9 cellular contexts compared by ENCODE assay signal in genomic region chr19:632228-633067, GRCh38. TPM values are rescaled to one million over a fixed set of nuclear protein-coding genes. Genes with fewer than 3 reads are reported as not detected.
DNase-seq lines count a peak whose midpoint lies in the region; ATAC-seq, FAIRE-seq and TF ChIP-seq lines count a peak whose summit lies in the region.
"Had no signal": no experiment of that assay in that cellular context is flagged by ENCODE, and none has a peak within 500 bp of the region (broad histone marks: within the 10 kb centered on the region; RNA-seq: fewer than 3 reads in every experiment).

No MANE protein-coding gene starts in this region.

- POLR2A ChIA-PET in activated CD8-positive, alpha-beta T cell treated with anti-CD3 and anti-CD28 coated beads for 36 hours (lab: Charles Lee) = interaction anchor here (0.8 to 2.3 kb wide), 6 partner anchors 20 to 44 kb away, joined by 3 to 6 read pairs (median 3); partner anchors contain the start of gene RNF126

- H3K4me1 Mint-ChIP-seq in activated CD8-positive, alpha-beta T cell treated with anti-CD3 and anti-CD28 coated beads for 36 hours (ENCODE audit: low read depth) = peaks cover 19% of the 10 kb centered on the region

- H3K4me1 ChIP-seq in fibroblast of lung (ENCODE audit: control insufficient read depth, extremely low read depth, insufficient read depth, low read length) = peaks cover 7% of the 10 kb centered on the region

- no peaks in the 10 kb centered on the region for H3K9me3 Mint-ChIP-seq in activated CD8-positive, alpha-beta T cell treated with anti-CD3 and anti-CD28 coated beads for 36 hours

- TF ChIP-seq CTCF in activated CD8-positive, alpha-beta T cell treated with anti-CD3 and anti-CD28 coated beads for 36 hours (IDR thresholded peaks at IDR 0.05) = no peak
- no peak for TF ChIP-seq CTCF in fibroblast of lung (conservative IDR thresholded peaks at IDR 0.05 in 1 of 2, IDR thresholded peaks at IDR 0.05 in 1 of 2; ENCODE audit: low read depth in 1 of 2, low read length in 2 of 2)
- no peak for TF ChIP-seq CTCF in omental fat pad (IDR thresholded peaks at IDR 0.05)

- no peak for FAIRE-seq in H54 (lab: Jason Lieb, UNC)

- peak overlapping the region; percentile 48 for H2AFZ ChIP-seq in fibroblast of lung (ENCODE audit: low read length)

- no peaks in the 10 kb centered on the region for H4K20me1 ChIP-seq in fibroblast of lung (ENCODE audit: control insufficient read depth, extremely low read depth, insufficient read depth, low read length)

- no peaks in the 10 kb centered on the region for H3K9me3 ChIP-seq in fibroblast of lung (ENCODE audit: control insufficient read depth, insufficient read depth, low read depth, low read length)

- in situ Hi-C loops in Caki2 (cut with HindIII; ENCODE audit: low pct_unique_long_range_greater_than_20kb, low sequenced_read_pairs) = no loop called here

- peak; percentile 8 for ATAC-seq in GM21423 (IDR thresholded peaks at IDR 0.05; ENCODE audit: unreplicated experiment)
- ATAC-seq in activated CD8-positive, alpha-beta T cell treated with anti-CD3 and anti-CD28 coated beads for 36 hours = peak; percentile 47
- peak; percentile 8 for ATAC-seq in omental fat pad (ENCODE audit: low FRiP score)

- H3K27ac Mint-ChIP-seq in activated CD8-positive, alpha-beta T cell treated with anti-CD3 and anti-CD28 coated beads for 36 hours = peak overlapping the region; percentile 92

- intact Hi-C loops in activated CD8-positive, alpha-beta T cell treated with anti-CD3 and anti-CD28 coated beads for 36 hours (cut with micrococcal nuclease) = no loop called here

- peak overlapping the region; percentile 94 for H3K4me3 ChIP-seq in Jurkat, Clone E6-1 (ENCODE audit: low read length)
- H3K4me3 ChIP-seq in fibroblast of lung (replicated peaks in 1 of 4; ENCODE audit: control extremely low read depth in 1 of 4, insufficient read depth in 1 of 4, low read depth in 3 of 4, low read length in 4 of 4) = peak overlapping the region; percentile 76 to 96 (median 88)

- CTCF ChIA-PET in activated CD8-positive, alpha-beta T cell treated with anti-CD3 and anti-CD28 coated beads for 36 hours (lab: Charles Lee) = interaction anchor here (1.7 to 2.6 kb wide), 2 partner anchors 48 to 100 kb away, joined by 5 to 9 read pairs; partner anchors contain the start of gene CDC34

- H3K27me3 ChIP-seq in fibroblast of lung (ENCODE audit: control insufficient read depth, insufficient read depth, low read length) = no peaks in the 10 kb centered on the region

- peak overlapping the region; percentile 83 for H3K4me2 ChIP-seq in fibroblast of lung (ENCODE audit: extremely low read depth, insufficient read depth, low read length)

- peak overlapping the region; percentile 98 for H3K4me3 Mint-ChIP-seq in activated CD8-positive, alpha-beta T cell treated with anti-CD3 and anti-CD28 coated beads for 36 hours

- DNase-seq in Caki2 (ENCODE audit: low read depth) (peak; percentile 50), fibroblast of lung (ENCODE audit: low read depth in 2 of 2) (peak; percentile 44 to 62), omental fat pad (ENCODE audit: low spot score) (no peak), DMS79 treated with DMSO at 0.1 percent for 48 hours (lab: John Stamatoyannopoulos, UW) (no peak), H54 (ENCODE audit: insufficient read length, low spot score) (no peak)
- DNase-seq in Jurkat, Clone E6-1 (ENCODE audit: low read depth, low spot score) = no peak
- peak; percentile 75 for DNase-seq in activated CD8-positive, alpha-beta T cell treated with anti-CD3 and anti-CD28 coated beads for 36 hours

- H3K36me3 ChIP-seq in fibroblast of lung (ENCODE audit: control insufficient read depth, insufficient read depth, low read length) = peaks cover 2% of the 10 kb centered on the region

- peaks cover 34% of the 10 kb centered on the region for H3K36me3 Mint-ChIP-seq in activated CD8-positive, alpha-beta T cell treated with anti-CD3 and anti-CD28 coated beads for 36 hours (ENCODE audit: low read depth)

- TF ChIP-seq POLR2A in H54 (IDR thresholded peaks at IDR 0.05; ENCODE audit: low read depth, low read length) = no peak

- peaks cover 2% of the 10 kb centered on the region for H3K79me2 ChIP-seq in fibroblast of lung (ENCODE audit: control insufficient read depth, insufficient read depth, low read length)

- peak overlapping the region; percentile 72 for H3K27ac ChIP-seq in fibroblast of lung (ENCODE audit: insufficient read depth, low read length)

- peak overlapping the region; percentile 78 for H3K9ac ChIP-seq in fibroblast of lung (ENCODE audit: insufficient read depth, low read length)

- no peaks in the 10 kb centered on the region for H3K27me3 Mint-ChIP-seq in activated CD8-positive, alpha-beta T cell treated with anti-CD3 and anti-CD28 coated beads for 36 hours

RNA-seq across cellular contexts. Expression of gene POLRMT, which starts 0.9 kb away (rescaled TPM):
- total RNA-seq in Caki2 (2014; rRNA removed; shearing (Covaris generic); ENCODE audit: low replicate concordance) = 30.4 and 40.5 TPM in 2 replicates
- 112 TPM for polyA plus RNA-seq in Jurkat, Clone E6-1 (2012; ENCODE audit: insufficient read depth, insufficient read length)
- 10 to 100 TPM; 66.6 to 67.9 TPM for total RNA-seq in activated CD8-positive, alpha-beta T cell treated with anti-CD3 and anti-CD28 coated beads for 36 hours
- total RNA-seq in fibroblast of lung (17.2 and 21.5 TPM in 2 replicates), omental fat pad (10 to 100 TPM; 17.3 to 33.8 (median 30.1) TPM)
- polyA plus RNA-seq in fibroblast of lung = 7.3 and 13.5 TPM in 2 replicates
- polyA plus RNA-seq in fibroblast of lung (2012) = 24.2 and 33.4 TPM in 2 replicates
- polyA minus RNA-seq in fibroblast of lung (ENCODE audit: low replicate concordance) = 115 and 194 TPM in 2 replicates

RNA-seq across cellular contexts. Expression of gene FGF22, which starts 7.2 kb away (rescaled TPM):
- not detected in 2 replicates for total RNA-seq in Caki2 (2014; rRNA removed; shearing (Covaris generic); ENCODE audit: low replicate concordance)
- polyA plus RNA-seq in Jurkat, Clone E6-1 (2012; ENCODE audit: insufficient read depth, insufficient read length) = 0.74 TPM
- under 1 TPM in 1 of 2 experiments, not detected in 1; 0.16 TPM for total RNA-seq in activated CD8-positive, alpha-beta T cell treated with anti-CD3 and anti-CD28 coated beads for 36 hours
- under 0.01 TPM in 1 of 2 replicates, not detected in the other for total RNA-seq in fibroblast of lung
- 0.06 TPM in 1 of 2 replicates, not detected in the other for polyA plus RNA-seq in fibroblast of lung
- 0.24 TPM in 1 of 2 replicates, not detected in the other for polyA plus RNA-seq in fibroblast of lung (2012)
- not detected in 2 replicates for polyA minus RNA-seq in fibroblast of lung (ENCODE audit: low replicate concordance)
- total RNA-seq in omental fat pad = under 1 TPM in 1 of 4 donors, not detected in 3; 0.38 TPM
- total RNA-seq: activated CD8-positive, alpha-beta memory T cell treated with anti-CD3 and anti-CD28 coated beads for 36 hours had no signal

RNA-seq across cellular contexts. Expression of gene RNF126, which starts 30.6 kb away (rescaled TPM):
- total RNA-seq in Caki2 (2014; rRNA removed; shearing (Covaris generic); ENCODE audit: low replicate concordance) = 21.3 and 30.9 TPM in 2 replicates
- polyA plus RNA-seq in Jurkat, Clone E6-1 (2012; ENCODE audit: insufficient read depth, insufficient read length) = 66.0 TPM
- 100 to 1,000 TPM in 1 of 2 experiments, 10 to 100 TPM in 1; 99.1 to 101 TPM for total RNA-seq in activated CD8-positive, alpha-beta T cell treated with anti-CD3 and anti-CD28 coated beads for 36 hours
- total RNA-seq in fibroblast of lung (12.1 and 18.0 TPM in 2 replicates), omental fat pad (10 to 100 TPM; 40.1 to 87.7 (median 47.7) TPM)
- 7.8 and 10.7 TPM in 2 replicates for polyA plus RNA-seq in fibroblast of lung
- polyA plus RNA-seq in fibroblast of lung (2012) = 23.5 and 35.0 TPM in 2 replicates
- polyA minus RNA-seq in fibroblast of lung (ENCODE audit: low replicate concordance) = 9.1 and 10.1 TPM in 2 replicates

RNA-seq across cellular contexts. Expression of gene HCN2, which starts 42.8 kb away (rescaled TPM):
- 2.1 and 3.2 TPM in 2 replicates for total RNA-seq in Caki2 (2014; rRNA removed; shearing (Covaris generic); ENCODE audit: low replicate concordance)
- polyA plus RNA-seq in Jurkat, Clone E6-1 (2012; ENCODE audit: insufficient read depth, insufficient read length) = 3.7 TPM
- total RNA-seq in activated CD8-positive, alpha-beta T cell treated with anti-CD3 and anti-CD28 coated beads for 36 hours = under 1 TPM; 0.18 TPM
- total RNA-seq in fibroblast of lung (0.26 and 0.50 TPM in 2 replicates), omental fat pad (under 1 TPM in 2 of 4 donors, not detected in 2; 0.13 to 0.56 TPM)
- 0.49 and 0.54 TPM in 2 replicates for polyA plus RNA-seq in fibroblast of lung
- 1.1 and 1.2 TPM in 2 replicates for polyA plus RNA-seq in fibroblast of lung (2012)
- 1.4 and 9.5 TPM in 2 replicates for polyA minus RNA-seq in fibroblast of lung (ENCODE audit: low replicate concordance)

RNA-seq across cellular contexts. Expression of gene FSTL3, which starts 43.7 kb away (rescaled TPM):
- total RNA-seq in Caki2 (2014; rRNA removed; shearing (Covaris generic); ENCODE audit: low replicate concordance) = 83.8 and 95.5 TPM in 2 replicates
- polyA plus RNA-seq in Jurkat, Clone E6-1 (2012; ENCODE audit: insufficient read depth, insufficient read length) = 5.1 TPM
- total RNA-seq in activated CD8-positive, alpha-beta T cell treated with anti-CD3 and anti-CD28 coated beads for 36 hours = 10 to 100 TPM; 12.3 TPM
- 26.8 and 36.5 TPM in 2 replicates for total RNA-seq in fibroblast of lung
- polyA plus RNA-seq in fibroblast of lung = 10.2 and 18.6 TPM in 2 replicates
- polyA plus RNA-seq in fibroblast of lung (2012) = 16.7 and 28.3 TPM in 2 replicates
- polyA minus RNA-seq in fibroblast of lung (ENCODE audit: low replicate concordance) = 11.8 and 20.3 TPM in 2 replicates
- 100 to 1,000 TPM; 120 to 212 (median 152) TPM for total RNA-seq in omental fat pad

Comparison
In these comparisons a context has a peak if more than half of its experiments do, and no peak if none do; other contexts are left out.
1. DNase-seq: peak in Caki2 (single experiment), activated CD8-positive, alpha-beta T cell treated with anti-CD3 and anti-CD28 coated beads for 36 hours (single experiment) and fibroblast of lung (2 of 2); none in Jurkat, Clone E6-1 (single experiment), omental fat pad (single experiment), DMS79 treated with DMSO at 0.1 percent for 48 hours (single experiment) and H54 (single experiment).
2. Peak in every context shown above with its lines, with median percentiles within 50 percentile points of each other: ATAC-seq.